8 cellular contexts compared by ENCODE assay signal in the genomic region with DNA sequence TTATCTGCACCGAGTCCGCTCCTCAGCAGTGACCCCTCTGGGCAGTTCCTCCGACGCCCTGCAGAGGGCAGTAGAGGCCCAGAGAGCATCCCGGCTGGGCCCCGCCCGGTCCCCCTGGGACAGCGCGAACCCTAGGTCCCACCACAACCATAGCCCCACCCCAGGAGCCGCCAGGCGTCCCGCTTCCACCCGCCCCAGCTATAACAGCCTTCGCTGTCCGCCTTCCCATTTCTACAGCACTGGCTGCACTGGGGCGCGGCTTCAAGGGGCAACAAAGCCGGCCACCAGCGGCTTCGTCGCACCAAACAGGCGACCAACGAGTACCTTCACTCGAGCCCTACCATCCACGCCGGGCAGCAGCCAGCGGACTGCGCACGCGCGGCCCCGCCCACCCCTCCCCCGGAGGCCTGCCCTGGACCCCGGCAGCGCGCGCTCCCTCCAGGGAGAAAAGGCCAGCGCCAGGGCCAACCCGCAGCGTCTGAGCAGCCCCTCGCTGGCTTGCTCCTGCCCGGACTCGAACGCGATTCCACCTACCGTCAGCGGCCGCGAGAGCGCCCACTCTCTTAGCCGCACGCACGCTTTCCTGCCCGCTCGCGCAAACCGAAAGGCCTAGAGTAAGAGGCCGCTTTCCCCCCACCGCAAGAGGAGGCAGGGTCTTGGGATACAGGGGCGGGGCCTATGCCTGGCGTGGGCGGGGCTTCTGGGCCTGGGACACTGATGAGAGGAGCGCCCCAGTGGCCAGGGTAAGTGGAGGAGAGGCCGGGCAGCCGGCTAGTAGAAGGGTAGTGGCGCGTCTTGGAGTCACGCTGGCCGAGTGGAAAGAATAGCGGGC. TPM values are rescaled to one million over a fixed set of nuclear protein-coding genes. Genes with fewer than 3 reads are reported as not detected.
DNase-seq lines count a peak whose midpoint lies in the region; ATAC-seq lines count a peak whose summit lies in the region.

A gene with protein sequence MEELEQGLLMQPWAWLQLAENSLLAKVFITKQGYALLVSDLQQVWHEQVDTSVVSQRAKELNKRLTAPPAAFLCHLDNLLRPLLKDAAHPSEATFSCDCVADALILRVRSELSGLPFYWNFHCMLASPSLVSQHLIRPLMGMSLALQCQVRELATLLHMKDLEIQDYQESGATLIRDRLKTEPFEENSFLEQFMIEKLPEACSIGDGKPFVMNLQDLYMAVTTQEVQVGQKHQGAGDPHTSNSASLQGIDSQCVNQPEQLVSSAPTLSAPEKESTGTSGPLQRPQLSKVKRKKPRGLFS (minus strand): TSS at position 630 of the 832 bp plus-strand sequence. CDS start 2,453 bp downstream, outside the sequence.

- ATAC-seq in GM19023 (IDR thresholded peaks at IDR 0.05; ENCODE audit: unreplicated experiment) = peak; percentile 88
- ATAC-seq in HG03280 (IDR thresholded peaks at IDR 0.05; ENCODE audit: unreplicated experiment) = peak; percentile 86

- DNase-seq in AG20443 (ENCODE audit: low spot score) = peak; percentile 96
- DNase-seq in NCI-H446 treated with DMSO at 0.1 percent for 48 hours (lab: John Stamatoyannopoulos, UW) = peak; percentile 74
- peak; percentile 94 for DNase-seq in activated CD4-positive, CD25-positive, alpha-beta regulatory T cell treated with anti-CD3 and anti-CD28 coated beads, Interleukin-2, amount 50 U/mL, for 72 hours
- DNase-seq in cerebellum (ENCODE audit: low spot score) = peak; percentile 97
- DNase-seq in kidney tubule cell (ENCODE audit: low spot score) = peak; percentile 94
- peak; percentile 79 to 95 (median 89) for DNase-seq in stimulated activated CD4-positive, alpha-beta T cell treated with anti-CD3 and anti-CD28 coated beads, Interleukin-1b, Interleukin-23, amount 100 ng/mL, for 24 hours (ENCODE audit: low read depth in 4 of 4, low spot score in 1 of 4)

RNA-seq across cellular contexts. Expression of the gene that starts here (rescaled TPM):
- total RNA-seq in cerebellum = 18.1 TPM

Comparison
In these comparisons a context has a peak if more than half of its experiments do, and no peak if none do; other contexts are left out.
1. Peak in every context shown above with its lines: DNase-seq and ATAC-seq.